ENCODE assay signal across 27 cellular contexts in the genomic region with DNA sequence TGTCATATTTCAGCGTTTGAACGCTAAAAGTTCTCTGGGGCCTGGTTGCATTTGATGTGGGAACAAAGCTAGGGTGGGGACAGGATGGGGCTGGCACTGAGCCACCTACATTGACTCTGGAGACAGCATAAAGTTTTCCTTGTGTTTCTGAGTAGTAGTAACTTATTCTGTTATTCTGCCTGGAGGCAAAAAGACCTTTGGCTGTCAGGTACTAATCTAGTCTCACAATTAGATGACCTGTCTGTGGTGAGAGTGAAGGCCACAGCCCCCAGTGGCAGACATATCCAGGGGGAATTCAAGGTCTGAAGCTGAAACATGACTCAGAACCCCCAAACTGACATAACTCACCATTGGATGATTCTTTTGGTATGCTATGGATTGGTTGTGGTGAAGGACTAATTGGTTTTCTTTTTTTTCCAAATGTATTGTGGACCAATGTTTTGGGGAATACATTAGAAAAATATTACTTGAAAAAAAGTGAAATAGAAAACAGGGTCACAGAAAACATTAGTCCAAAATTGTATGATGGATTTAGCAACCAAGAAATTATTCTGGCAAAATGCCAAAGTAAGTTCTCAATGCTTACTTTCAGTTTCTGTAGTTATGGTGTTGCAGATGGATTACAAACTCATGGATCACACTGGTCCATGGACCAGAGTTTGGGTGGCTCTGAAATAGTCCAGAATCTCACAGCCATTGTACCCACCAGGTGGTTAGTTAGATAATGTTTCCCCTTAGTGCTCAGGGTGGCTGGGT. TPM values are rescaled to one million over a fixed set of nuclear protein-coding genes. Genes with fewer than 3 reads are reported as not detected.
DNase-seq lines count a peak whose midpoint lies in the region; FAIRE-seq and TF ChIP-seq lines count a peak whose summit lies in the region.
"Had no signal": no experiment of that assay in that cellular context is flagged by ENCODE, and none has a peak within 500 bp of the region (broad histone marks: within the 10 kb centered on the region; RNA-seq: fewer than 3 reads in every experiment).

No MANE protein-coding gene starts in this region.

- WGBS in mesendoderm (ENCODE audit: extremely low coverage, insufficient coverage, low lambda C conversion rate): no CpG with 5 or more reads among the region's 2 CpGs

- H2BK5ac ChIP-seq in mesendoderm (ENCODE audit: low read length): no peak overlapping the region

- H3K9me3 ChIP-seq in adipocyte (ENCODE audit: control insufficient read depth, low read length): no peaks in the 10 kb centered on the region
- H3K9me3 ChIP-seq: gastrocnemius medialis, HAP-1, neutrophil, prostate gland had no signal

- peaks cover 9% of the 10 kb centered on the region for H3K4me1 ChIP-seq in adipocyte (ENCODE audit: control insufficient read depth, insufficient read depth, low read length)
- H3K4me1 ChIP-seq in mesendoderm (ENCODE audit: control insufficient read depth, low read depth, low read length): no peaks in the 10 kb centered on the region
- H3K4me1 ChIP-seq: gastrocnemius medialis, prostate gland had no signal

- CTCF ChIA-PET in activated CD4-positive, alpha-beta T cell treated with anti-CD3 and anti-CD28 coated beads, Interleukin-2, amount 10 ng/mL, durations not matched to agents 7 days and 5 days (lab: Charles Lee): no interaction called here

- peaks cover 85% of the 10 kb centered on the region for H3K4me1 Mint-ChIP-seq in HFFc6 (ENCODE audit: low read depth)
- H3K4me1 Mint-ChIP-seq in activated CD4-positive, alpha-beta T cell treated with anti-CD3 and anti-CD28 coated beads, Interleukin-2, amount 10 ng/mL, durations not matched to agents 7 days and 5 days: no peaks in the 10 kb centered on the region

- H3K27me3 Mint-ChIP-seq in HFFc6 (ENCODE audit: insufficient read depth): no peaks in the 10 kb centered on the region; the same call in 1 of the 2 replicates
- peaks cover 19% of the 10 kb centered on the region for H3K27me3 Mint-ChIP-seq in activated CD4-positive, alpha-beta T cell treated with anti-CD3 and anti-CD28 coated beads, Interleukin-2, amount 10 ng/mL, durations not matched to agents 7 days and 5 days

- POLR2A ChIA-PET in activated CD4-positive, alpha-beta T cell treated with anti-CD3 and anti-CD28 coated beads, Interleukin-2, amount 10 ng/mL, durations not matched to agents 7 days and 5 days (lab: Charles Lee): no interaction called here

- H2BK120ac ChIP-seq in mesendoderm (ENCODE audit: low read depth, low read length): no peak overlapping the region

- no peak overlapping the region for H3K27ac ChIP-seq in mesendoderm (ENCODE audit: low read depth, low read length)
- H3K27ac ChIP-seq: gastrocnemius medialis, neutrophil, prostate gland had no signal

- no peak overlapping the region for H4K5ac ChIP-seq in mesendoderm (ENCODE audit: low read length)

- peak; percentile 19 for FAIRE-seq in frontal cortex (lab: Jason Lieb, UNC)
- FAIRE-seq: GM12892, RCC 7860 had no signal

- H3K27ac Mint-ChIP-seq in HFFc6: peak overlapping the region; percentile 89
- H3K27ac Mint-ChIP-seq in activated CD4-positive, alpha-beta T cell treated with anti-CD3 and anti-CD28 coated beads, Interleukin-2, amount 10 ng/mL, durations not matched to agents 7 days and 5 days: no peak overlapping the region
- H3K27ac Mint-ChIP-seq: activated CD8-positive, alpha-beta T cell treated with anti-CD3 and anti-CD28 coated beads for 36 hours; CD4-positive, alpha-beta T cell; T-helper 2 cell treated with Interferon-gamma antibody and Interleukin-4, amounts not matched to agents 5 μg/mL and 100 μg/mL, for 36 hours; WTC11 had no signal

- TF ChIP-seq CTCF in AG10803 (conservative IDR thresholded peaks at IDR 0.05; ENCODE audit: low read length) (no peak), HFFc6 (IDR thresholded peaks at IDR 0.05) (no peak)

- no peaks in the 10 kb centered on the region for H3K9me3 Mint-ChIP-seq in HFFc6
- no peaks in the 10 kb centered on the region for H3K9me3 Mint-ChIP-seq in activated CD4-positive, alpha-beta T cell treated with anti-CD3 and anti-CD28 coated beads, Interleukin-2, amount 10 ng/mL, durations not matched to agents 7 days and 5 days
- H3K9me3 Mint-ChIP-seq: activated CD8-positive, alpha-beta T cell treated with anti-CD3 and anti-CD28 coated beads for 36 hours; T-helper 2 cell treated with Interferon-gamma antibody and Interleukin-4, amounts not matched to agents 5 μg/mL and 100 μg/mL, for 36 hours had no signal

- H3K4me3 ChIP-seq in AG10803 (ENCODE audit: low read length) (no peak overlapping the region), adipocyte (ENCODE audit: low read length) (no peak overlapping the region), mesendoderm (ENCODE audit: low read length) (no peak overlapping the region)
- H3K4me3 ChIP-seq: gastrocnemius medialis, HAP-1, prostate gland had no signal

- no peaks in the 10 kb centered on the region for H3K79me1 ChIP-seq in mesendoderm (ENCODE audit: low read length)

- no peaks in the 10 kb centered on the region for H3K79me2 ChIP-seq in mesendoderm (ENCODE audit: control insufficient read depth, insufficient read depth, low read length)

- H3K36me3 Mint-ChIP-seq in HFFc6 (ENCODE audit: low read depth): no peaks in the 10 kb centered on the region
- no peaks in the 10 kb centered on the region for H3K36me3 Mint-ChIP-seq in activated CD4-positive, alpha-beta T cell treated with anti-CD3 and anti-CD28 coated beads, Interleukin-2, amount 10 ng/mL, durations not matched to agents 7 days and 5 days (ENCODE audit: low read depth)
- H3K36me3 Mint-ChIP-seq: WTC11 had no signal

- H2AK5ac ChIP-seq in mesendoderm (ENCODE audit: low read length): no peak overlapping the region

- no peak overlapping the region for H3K4me2 ChIP-seq in mesendoderm (ENCODE audit: low read length)

- no peak overlapping the region for H3K9ac ChIP-seq in adipocyte (ENCODE audit: low read length)
- no peak overlapping the region for H3K9ac ChIP-seq in mesendoderm (ENCODE audit: low read length)

- no peak overlapping the region for H3K23ac ChIP-seq in mesendoderm (ENCODE audit: low read length)

- H4K8ac ChIP-seq in mesendoderm (ENCODE audit: low read depth, low read length): no peak overlapping the region

- H3K36me3 ChIP-seq in adipocyte (ENCODE audit: control insufficient read depth, insufficient read depth, low read length, severe bottlenecking) (no peaks in the 10 kb centered on the region), mesendoderm (ENCODE audit: control insufficient read depth, insufficient read depth, low read length) (no peaks in the 10 kb centered on the region)
- H3K36me3 ChIP-seq: gastrocnemius medialis, HAP-1, neutrophil, prostate gland had no signal

- no peak overlapping the region for H2BK15ac ChIP-seq in mesendoderm (replicated peaks; ENCODE audit: low read depth)

- H3K56ac ChIP-seq in mesendoderm (ENCODE audit: low read length): no peak overlapping the region

- H3K27me3 ChIP-seq in adipocyte (replicated peaks; ENCODE audit: control insufficient read depth, insufficient read depth, low read length) (peaks cover 13% of the 10 kb centered on the region), mesendoderm (ENCODE audit: insufficient read depth, low read length, poor library complexity) (no peaks in the 10 kb centered on the region)

- DNase-seq in AG10803 (ENCODE audit: low read depth): peak; percentile 46
- DNase-seq in HFFc6: peak; percentile 35
- peak; percentile 53 for DNase-seq in adipocyte (ENCODE audit: low read depth)
- DNase-seq in frontal cortex (ENCODE audit: low spot score in 2 of 2): no peak
- no peak for DNase-seq in mesendoderm
- DNase-seq in DMS79 (lab: John Stamatoyannopoulos, UW): no peak
- DNase-seq in activated CD4-positive, alpha-beta T cell treated with anti-CD3 and anti-CD28 coated beads, Interleukin-2, amount 10 ng/mL, durations not matched to agents 7 days and 5 days: no peak
- DNase-seq in NCI-H1417 (lab: John Stamatoyannopoulos, UW): no peak
- DNase-seq: activated CD8-positive, alpha-beta T cell treated with anti-CD3 and anti-CD28 coated beads for 36 hours; activated gamma-delta T cell treated with Interleukin-2 at 50 U/mL for 16 hours; activated T-cell treated with anti-CD3 and anti-CD28 coated beads for 4 hours; caudate nucleus; CD4-positive, alpha-beta T cell; dermis blood vessel endothelial cell; gastrocnemius medialis; KBM-7; kidney glomerular epithelial cell; NCI-H1930; NK-92 treated with Interleukin-12 subunit alpha and Interleukin-12 subunit beta, amount 100 ng/mL, for 24 hours had no signal

- peak overlapping the region; percentile 60 for H3K4me3 Mint-ChIP-seq in HFFc6
- H3K4me3 Mint-ChIP-seq in activated CD4-positive, alpha-beta T cell treated with anti-CD3 and anti-CD28 coated beads, Interleukin-2, amount 10 ng/mL, durations not matched to agents 7 days and 5 days: no peak overlapping the region
- H3K4me3 Mint-ChIP-seq: activated CD8-positive, alpha-beta T cell treated with anti-CD3 and anti-CD28 coated beads for 36 hours; CD4-positive, alpha-beta T cell; T-helper 2 cell treated with Interferon-gamma antibody and Interleukin-4, amounts not matched to agents 5 μg/mL and 100 μg/mL, for 36 hours; WTC11 had no signal

- no peak overlapping the region for H3K18ac ChIP-seq in mesendoderm (ENCODE audit: low read length)

- H3K4ac ChIP-seq in mesendoderm (ENCODE audit: low read depth, low read length): no peak overlapping the region

RNA-seq across cellular contexts. Expression of a gene that starts 10.5 kb away (rescaled TPM):
- 10 to 100 TPM; 10.6 to 15.4 (median 12.6) TPM for total RNA-seq in HFFc6 (2021; fragmentation: NEBNext Ultra II Directional; extraction: Animal tissue kit (Norgen Biotek cat#: 25700))
- total RNA-seq in frontal cortex: 5.3 TPM
- 17.2 TPM for polyA plus RNA-seq in mesendoderm (2013, experiment 1 of 2)
- polyA plus RNA-seq in mesendoderm (2013, experiment 2 of 2): 17.7 TPM
- total RNA-seq in activated CD4-positive, alpha-beta T cell treated with anti-CD3 and anti-CD28 coated beads, Interleukin-2, amount 10 ng/mL, durations not matched to agents 7 days and 5 days: not detected
- total RNA-seq: activated CD8-positive, alpha-beta T cell treated with anti-CD3 and anti-CD28 coated beads for 36 hours; CD4-positive, alpha-beta T cell; lung microvascular endothelial cell had no signal

Comparison
In these comparisons a context has a peak if more than half of its experiments do, and no peak if none do; other contexts are left out.
1. DNase-seq: peak in AG10803 (single experiment), HFFc6 (single experiment) and adipocyte (single experiment); none in frontal cortex (0 of 2), mesendoderm (single experiment), DMS79 (single experiment), activated CD4-positive, alpha-beta T cell treated with anti-CD3 and anti-CD28 coated beads, Interleukin-2, amount 10 ng/mL, durations not matched to agents 7 days and 5 days (single experiment) and NCI-H1417 (0 of 3).